Comparison of ENCODE assay signal across 2 cellular contexts in genomic region chr11:65045728-65046127, GRCh38.
TF ChIP-seq lines count a peak whose summit lies in the region.

No MANE protein-coding gene starts in this region.

TF ChIP-seq in GM23338, 12 proteins besides CTCF, POLR2A, EP300 and RAD21:
- no peak for TF ChIP-seq ZNF114 (CRISPR knock-in tag; IDR thresholded peaks at IDR 0.05)
- TF ChIP-seq POLR2AphosphoS5 (IDR thresholded peaks at IDR 0.05; ENCODE audit: low read depth), result no peak
- TF ChIP-seq ZNF462 (CRISPR knock-in tag; IDR thresholded peaks at IDR 0.05), result no peak
- no peak for TF ChIP-seq STAT1 (IDR thresholded peaks at IDR 0.05; ENCODE audit: unreplicated experiment)
- TF ChIP-seq EZH2phosphoT487 (IDR thresholded peaks at IDR 0.05; ENCODE audit: unreplicated experiment), result no peak
- TF ChIP-seq ETS1 (IDR thresholded peaks at IDR 0.05), result no peak
- TF ChIP-seq JUNB (IDR thresholded peaks at IDR 0.05; ENCODE audit: unreplicated experiment), result no peak
- TF ChIP-seq NANOG (IDR thresholded peaks at IDR 0.05; ENCODE audit: borderline replicate concordance), result no peak
- no peak for TF ChIP-seq ZNF331 (CRISPR knock-in tag; IDR thresholded peaks at IDR 0.05; ENCODE audit: low read depth)
- TF ChIP-seq CREB1 (CRISPR knock-in tag; IDR thresholded peaks at IDR 0.05; ENCODE audit: low read depth), result no peak
- no peak for TF ChIP-seq EZH2 (IDR thresholded peaks at IDR 0.05; ENCODE audit: low read depth, unreplicated experiment)
- no peak for TF ChIP-seq REST (IDR thresholded peaks at IDR 0.05; ENCODE audit: unreplicated experiment)

TF ChIP-seq in K562, 482 proteins besides CTCF, POLR2A, EP300 and RAD21:
- TF ChIP-seq KAT7 (CRISPR knock-in tag; IDR thresholded peaks at IDR 0.05; ENCODE audit: borderline replicate concordance), result no peak
- no peak for TF ChIP-seq FOXK1 (CRISPR knock-in tag; IDR thresholded peaks at IDR 0.05; ENCODE audit: borderline replicate concordance)
- no peak for TF ChIP-seq SFPQ (IDR thresholded peaks at IDR 0.05; ENCODE audit: low read depth, low read length)
- TF ChIP-seq POLR2AphosphoS2 (IDR thresholded peaks at IDR 0.05; ENCODE audit: low read length), result no peak
- no peak for TF ChIP-seq CREB1 (IDR thresholded peaks at IDR 0.05)
- TF ChIP-seq CREB1 (CRISPR knock-in tag; IDR thresholded peaks at IDR 0.05), result 0 out of 2 replicates have a peak, but pooled peaks have one; percentile 18
- TF ChIP-seq POU5F1 (IDR thresholded peaks at IDR 0.05; ENCODE audit: borderline replicate concordance, low read depth, low read length, partially characterized antibody), result no peak
- no peak for TF ChIP-seq CBFA2T2 (conservative IDR thresholded peaks at IDR 0.05)
- no peak for TF ChIP-seq SAFB2 (IDR thresholded peaks at IDR 0.05; ENCODE audit: borderline replicate concordance, low read depth, low read length, severe bottlenecking)
- TF ChIP-seq RFX1 (IDR thresholded peaks at IDR 0.05), result no peak
- TF ChIP-seq ZNF146 (CRISPR knock-in tag; IDR thresholded peaks at IDR 0.05; ENCODE audit: unreplicated experiment), result no peak
- TF ChIP-seq NR4A1 (CRISPR knock-in tag; IDR thresholded peaks at IDR 0.05), result no peak
- TF ChIP-seq NR4A1 (tag; IDR thresholded peaks at IDR 0.05), result no peak
- no peak for TF ChIP-seq HES1 (IDR thresholded peaks at IDR 0.05; ENCODE audit: low read depth)
- no peak for TF ChIP-seq ZNF280A (IDR thresholded peaks at IDR 0.05; ENCODE audit: low read depth, partially characterized antibody)
- TF ChIP-seq TAF9B (IDR thresholded peaks at IDR 0.05; ENCODE audit: partially characterized antibody), result no peak
- TF ChIP-seq MAFK (IDR thresholded peaks at IDR 0.05; ENCODE audit: low read length), result no peak
- no peak for TF ChIP-seq PCBP2 (IDR thresholded peaks at IDR 0.05; ENCODE audit: low read depth, low read length, poor library complexity, severe bottlenecking)
- 0 out of 2 replicates have a peak, but pooled peaks have one; percentile 45 for TF ChIP-seq RBFOX2 (IDR thresholded peaks at IDR 0.05; ENCODE audit: low read depth, low read length)
